ENCODE assay signal across 10 cellular contexts in genomic region chr6:6407061-6407723, GRCh38.
DNase-seq lines count a peak whose midpoint lies in the region; ATAC-seq, FAIRE-seq and TF ChIP-seq lines count a peak whose summit lies in the region.
"Had no signal": no experiment of that assay in that cellular context is flagged by ENCODE, and none has a peak within 500 bp of the region (broad histone marks: within the 10 kb centered on the region; RNA-seq: fewer than 3 reads in every experiment).

No MANE protein-coding gene starts in this region.

- H3K9me3 Mint-ChIP-seq in HFFc6: peaks cover 24% of the 10 kb centered on the region

- H3K27ac Mint-ChIP-seq in HFFc6: no peak overlapping the region

- no peak overlapping the region for H3K4me3 ChIP-seq in GM12864 (ENCODE audit: low read depth, low read length)
- H3K4me3 ChIP-seq: cardiac muscle cell had no signal

- peak; percentile 91 for FAIRE-seq in endometrium (lab: Jason Lieb, UNC)

- ATAC-seq in GM21367 (IDR thresholded peaks at IDR 0.05; ENCODE audit: unreplicated experiment) (peak; percentile 94), HG03439 (IDR thresholded peaks at IDR 0.05; ENCODE audit: unreplicated experiment) (peak; percentile 96)

- no peaks in the 10 kb centered on the region for H3K4me1 Mint-ChIP-seq in HFFc6 (ENCODE audit: low read depth)

- no peak overlapping the region for H3K4me3 Mint-ChIP-seq in HFFc6

- H3K27me3 Mint-ChIP-seq in HFFc6 (ENCODE audit: insufficient read depth): no peaks in the 10 kb centered on the region; the same call in 1 of the 2 replicates

- DNase-seq in GM12864 (ENCODE audit: low read depth) (peak; percentile 85), epidermal melanocyte (ENCODE audit: insufficient read length, low spot score) (no peak), dedifferentiated amniotic fluid mesenchymal stem cell (ENCODE audit: extremely low spot score) (no peak), HFFc6 (no peak)
- no peak for DNase-seq in activated CD4-positive, alpha-beta T cell treated with anti-CD3 and anti-CD28 coated beads for 1 hour
- DNase-seq: T-helper 1 cell had no signal

- TF ChIP-seq CTCF in GM12864 (IDR thresholded peaks at IDR 0.05; ENCODE audit: low read depth, low read length, missing control alignments): no peak
- TF ChIP-seq CTCF in HFFc6 (IDR thresholded peaks at IDR 0.05): no peak

- H3K36me3 Mint-ChIP-seq in HFFc6 (ENCODE audit: low read depth): 0 out of 2 replicates have a peak, but pooled peaks cover 5% of the 10 kb centered on the region
